In genomic region chr5:154857534-154858250, GRCh38 we compare ENCODE assay signal across 8 cellular contexts. TPM values are rescaled to one million over a fixed set of nuclear protein-coding genes. Genes with fewer than 3 reads are reported as not detected.
DNase-seq lines count a peak whose midpoint lies in the region; ATAC-seq and TF ChIP-seq lines count a peak whose summit lies in the region.

No MANE protein-coding gene starts in this region.

- POLR2A ChIA-PET in AG04450 (lab: Yijun Ruan, JAX) = interaction anchor here (0.6 to 1.2 kb wide), 7 partner anchors 8 to 600 kb away, joined by 3 to 6 read pairs (median 3); partner anchors contain the start of gene GEMIN5

- CTCF ChIA-PET in AG04450 (lab: Charles Lee) = interaction anchor here (0.6 to 0.9 kb wide), 2 partner anchors 208 to 889 kb away, joined by 3 to 4 read pairs; no protein-coding TSS in a partner anchor

- DNase-seq in AG04450 (ENCODE audit: low read depth, low spot score) = peak; percentile 88
- DNase-seq in NCI-H2227 (lab: John Stamatoyannopoulos, UW; ENCODE audit: unreplicated experiment) = peak; percentile 96
- peak; percentile 78 to 91 (median 80) for DNase-seq in activated CD4-positive, CD25-positive, alpha-beta regulatory T cell (lab: John Stamatoyannopoulos, UW)
- DNase-seq in central memory CD4-positive, alpha-beta T cell = peak; percentile 90
- DNase-seq in islet precursor cell = peak; percentile 97
- DNase-seq in stimulated activated CD4-positive, alpha-beta T cell treated with anti-CD3 and anti-CD28 coated beads, Interleukin-12 subunit alpha, Interleukin-12 subunit beta, amount 100 ng/mL, for 4 hours = peak; percentile 75

- H3K27ac ChIP-seq in AG04450 (ENCODE audit: low read depth, low read length) = peak overlapping the region; percentile 99

- peak; percentile 56 for ATAC-seq in GM18873 (IDR thresholded peaks at IDR 0.05; ENCODE audit: low FRiP score, unreplicated experiment)
- ATAC-seq in HG03135 (IDR thresholded peaks at IDR 0.05; ENCODE audit: unreplicated experiment) = peak; percentile 56

- 0 out of 2 replicates have a peak, but pooled peaks have one; percentile 18 for TF ChIP-seq CTCF in AG04450 (IDR thresholded peaks at IDR 0.05; ENCODE audit: low read depth, low read length)

- H3K4me3 ChIP-seq in AG04450 (ENCODE audit: low read depth, low read length) = peak overlapping the region; percentile 82

- H3K27me3 ChIP-seq in AG04450 (ENCODE audit: control insufficient read depth, insufficient read depth, low read length) = no peaks in the 10 kb centered on the region

- H3K9me3 ChIP-seq in AG04450 (ENCODE audit: control insufficient read depth, insufficient read depth, low read length) = no peaks in the 10 kb centered on the region

RNA-seq across cellular contexts. Expression of gene CNOT8, which starts 0.7 kb away (rescaled TPM):
- 41.0 and 51.8 TPM in 2 replicates for polyA plus RNA-seq in AG04450 (2011; rRNA removed)
- 30.5 and 31.3 TPM in 2 replicates for polyA minus RNA-seq in AG04450 (2011; rRNA and poly(A)+ RNA removed)

RNA-seq across cellular contexts. Expression of gene FAXDC2, which starts 7.3 kb away (rescaled TPM):
- 21.1 and 22.7 TPM in 2 replicates for polyA plus RNA-seq in AG04450 (2011; rRNA removed)
- 23.6 and 24.9 TPM in 2 replicates for polyA minus RNA-seq in AG04450 (2011; rRNA and poly(A)+ RNA removed)

Comparison
In these comparisons a context has a peak if more than half of its experiments do, and no peak if none do; other contexts are left out.
1. Peak in every context shown above with its lines: DNase-seq, ATAC-seq, H3K4me3 ChIP-seq and H3K27ac ChIP-seq.